20 cellular contexts compared by ENCODE assay signal in genomic region chr15:71357967-71358366, GRCh38.
"Had no signal": no experiment of that assay in that cellular context is flagged by ENCODE, and none has a peak within 500 bp of the region (broad histone marks: within the 10 kb centered on the region; RNA-seq: fewer than 3 reads in every experiment).

No MANE protein-coding gene starts in this region.

- H3K9me3 Mint-ChIP-seq: dendritic cell treated with granulocyte-macrophage colony-stimulating factor and Interleukin-4, amounts not matched to agents 40 ng/mL and 50 ng/mL, for 4 days; effector memory CD8-positive, alpha-beta T cell; memory B cell; nephron progenitor cell; stimulated activated memory B cell treated with anti-CD40 and anti-IgM and Interleukin-4, amounts not matched to agents 10 μg/mL and 1 μg/mL and 100 μg/mL, for 72 hours had no signal

- H3K9ac ChIP-seq: parathyroid adenoma had no signal

- H3K36me3 Mint-ChIP-seq: memory B cell; naive B cell; stimulated activated memory B cell treated with anti-CD40 and anti-IgM and Interleukin-4, amounts not matched to agents 10 μg/mL and 1 μg/mL and 100 μg/mL, for 72 hours had no signal

- H3K27ac Mint-ChIP-seq: dendritic cell treated with granulocyte-macrophage colony-stimulating factor and Interleukin-4, amounts not matched to agents 40 ng/mL and 50 ng/mL, for 4 days; effector memory CD8-positive, alpha-beta T cell; memory B cell; naive B cell; nephron progenitor cell; stimulated activated memory B cell treated with anti-CD40 and anti-IgM and Interleukin-4, amounts not matched to agents 10 μg/mL and 1 μg/mL and 100 μg/mL, for 72 hours; stimulated activated naive CD8-positive, alpha-beta T cell treated with anti-CD3 and anti-CD28 coated beads, Interleukin-15, Interleukin-2, amounts not matched to agents 100 ng/mL and 50 ng/mL, for 24 hours had no signal

- ATAC-seq: effector memory CD8-positive, alpha-beta T cell; foreskin keratinocyte; stimulated activated memory B cell treated with anti-CD40 and anti-IgM and Interleukin-4, amounts not matched to agents 10 μg/mL and 1 μg/mL and 100 μg/mL, for 72 hours had no signal

- H3K4me1 ChIP-seq: parathyroid adenoma, prostate gland had no signal

- H3K4me3 ChIP-seq: lower lobe of right lung, prostate gland, spleen, tibial artery, upper lobe of left lung, vagina had no signal

- H3K79me2 ChIP-seq: parathyroid adenoma had no signal

- H3K27me3 ChIP-seq: foreskin keratinocyte, tibial artery, upper lobe of left lung, vagina had no signal

- H3K27me3 Mint-ChIP-seq: dendritic cell treated with granulocyte-macrophage colony-stimulating factor and Interleukin-4, amounts not matched to agents 40 ng/mL and 50 ng/mL, for 4 days had no signal

- H3K27ac ChIP-seq: foreskin keratinocyte, lower lobe of right lung, parathyroid adenoma, prostate gland, spleen, tibial artery, upper lobe of left lung, vagina had no signal

- H3K9me3 ChIP-seq: lower lobe of right lung, prostate gland, spleen, tibial artery, upper lobe of left lung, vagina had no signal

- H3K4me3 Mint-ChIP-seq: dendritic cell treated with granulocyte-macrophage colony-stimulating factor and Interleukin-4, amounts not matched to agents 40 ng/mL and 50 ng/mL, for 4 days; effector memory CD8-positive, alpha-beta T cell; memory B cell; naive B cell; nephron progenitor cell; stimulated activated memory B cell treated with anti-CD40 and anti-IgM and Interleukin-4, amounts not matched to agents 10 μg/mL and 1 μg/mL and 100 μg/mL, for 72 hours; stimulated activated naive CD8-positive, alpha-beta T cell treated with anti-CD3 and anti-CD28 coated beads, Interleukin-15, Interleukin-2, amounts not matched to agents 100 ng/mL and 50 ng/mL, for 24 hours had no signal

- H3K36me3 ChIP-seq: lower lobe of right lung, prostate gland, spleen, tibial artery, upper lobe of left lung, vagina had no signal

- H3K4me1 Mint-ChIP-seq: memory B cell; naive B cell; stimulated activated memory B cell treated with anti-CD40 and anti-IgM and Interleukin-4, amounts not matched to agents 10 μg/mL and 1 μg/mL and 100 μg/mL, for 72 hours had no signal

- DNase-seq: effector memory CD8-positive, alpha-beta T cell; foreskin keratinocyte; hypothalamus; islet precursor cell; naive B cell; nephron progenitor cell; spleen; stimulated activated CD4-positive, alpha-beta T cell treated with anti-CD3 and anti-CD28 coated beads, Interleukin-15, amount 100 ng/mL, for 24 hours; stimulated activated CD4-positive, alpha-beta T cell treated with anti-CD3 and anti-CD28 coated beads, Interleukin-1b, Interleukin-23, amount 100 ng/mL, for 48 hours; stimulated activated CD4-positive, alpha-beta T cell treated with anti-CD3 and anti-CD28 coated beads, Interleukin-4, amount 100 ng/mL, for 24 hours; tibial artery had no signal

- H2AFZ ChIP-seq: parathyroid adenoma had no signal
